Comparison of ENCODE assay signal across 19 cellular contexts in the genomic region with DNA sequence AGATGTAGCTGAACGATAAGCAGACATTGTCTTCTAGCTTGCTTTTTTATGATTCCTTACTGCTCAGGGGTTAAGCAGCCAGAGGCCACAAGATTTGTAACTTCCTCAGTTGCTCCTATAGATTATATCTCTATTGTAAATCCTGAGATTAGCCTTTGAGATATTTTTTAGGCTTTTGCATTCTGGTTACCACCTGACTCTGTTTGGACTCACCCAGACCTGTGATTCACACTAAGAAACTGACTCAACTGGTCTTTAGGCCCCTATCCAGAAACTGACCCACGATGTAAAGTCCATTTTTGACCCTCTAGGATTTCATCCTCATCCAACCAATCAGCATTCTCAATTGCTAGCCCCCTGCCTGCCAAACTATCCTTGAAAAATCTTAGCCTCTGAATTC.
"Had no signal": no experiment of that assay in that cellular context is flagged by ENCODE, and none has a peak within 500 bp of the region (broad histone marks: within the 10 kb centered on the region; RNA-seq: fewer than 3 reads in every experiment).

No MANE protein-coding gene starts in this region.

- H3K27ac Mint-ChIP-seq: activated naive CD4-positive, alpha-beta T cell treated with anti-CD3 and anti-CD28 coated beads for 36 hours; memory B cell; stimulated activated memory B cell treated with anti-CD40 and anti-IgM and Interleukin-4, amounts not matched to agents 10 μg/mL and 1 μg/mL and 100 μg/mL, for 72 hours; T-helper 1 cell treated with Interleukin-12 subunit alpha and Interleukin-12 subunit beta and Interleukin-4 antibody, amounts not matched to agents 30 μg/mL and 1 μg/mL, for 36 hours had no signal

- H3K9me3 Mint-ChIP-seq: activated naive CD4-positive, alpha-beta T cell treated with anti-CD3 and anti-CD28 coated beads for 36 hours; nephron; stimulated activated memory B cell treated with anti-CD40 and anti-IgM and Interleukin-4, amounts not matched to agents 10 μg/mL and 1 μg/mL and 100 μg/mL, for 72 hours; T-helper 1 cell treated with Interleukin-12 subunit alpha and Interleukin-12 subunit beta and Interleukin-4 antibody, amounts not matched to agents 30 μg/mL and 1 μg/mL, for 36 hours had no signal

- H3K36me3 Mint-ChIP-seq: memory B cell; stimulated activated memory B cell treated with anti-CD40 and anti-IgM and Interleukin-4, amounts not matched to agents 10 μg/mL and 1 μg/mL and 100 μg/mL, for 72 hours had no signal

- H3K27ac ChIP-seq: cardiac muscle cell, gastrocnemius medialis, stomach, transverse colon had no signal

- H3K4me3 Mint-ChIP-seq: activated naive CD4-positive, alpha-beta T cell treated with anti-CD3 and anti-CD28 coated beads for 36 hours; memory B cell; nephron; stimulated activated memory B cell treated with anti-CD40 and anti-IgM and Interleukin-4, amounts not matched to agents 10 μg/mL and 1 μg/mL and 100 μg/mL, for 72 hours; T-helper 1 cell treated with Interleukin-12 subunit alpha and Interleukin-12 subunit beta and Interleukin-4 antibody, amounts not matched to agents 30 μg/mL and 1 μg/mL, for 36 hours had no signal

- H3K4me3 ChIP-seq: cardiac muscle cell, gastrocnemius medialis, stomach, transverse colon had no signal

- H3K9me3 ChIP-seq: gastrocnemius medialis, stomach, transverse colon had no signal

- H3K27me3 ChIP-seq: cardiac muscle cell, gastrocnemius medialis, stomach, transverse colon had no signal

- H3K4me1 Mint-ChIP-seq: memory B cell; nephron; stimulated activated memory B cell treated with anti-CD40 and anti-IgM and Interleukin-4, amounts not matched to agents 10 μg/mL and 1 μg/mL and 100 μg/mL, for 72 hours had no signal

- H3K4me1 ChIP-seq: gastrocnemius medialis, stomach, transverse colon had no signal

- DNase-seq: activated CD4-positive, alpha-beta T cell treated with anti-CD3 and anti-CD28 coated beads for 4 hours; activated CD4-positive, alpha-beta T cell treated with anti-CD3 and anti-CD28 coated beads, Interleukin-2, amount 50 U/mL, for 48 hours; activated CD4-positive, CD25-positive, alpha-beta regulatory T cell; activated CD8-positive, alpha-beta memory T cell treated with anti-CD3 and anti-CD28 coated beads, Interleukin-2, amount 50 U/mL, for 48 hours; activated naive CD4-positive, alpha-beta T cell treated with anti-CD3 and anti-CD28 coated beads for 36 hours; activated T-cell treated with anti-CD3 and anti-CD28 coated beads, Interleukin-2, amount 50 U/mL, for 48 hours; cortex of kidney; gastrocnemius medialis; hippocampal formation; posterior cingulate gyrus; small intestine; stimulated activated CD4-positive, alpha-beta T cell treated with anti-CD3 and anti-CD28 coated beads, Interleukin-15, amount 100 ng/mL, for 24 hours; stomach; transverse colon had no signal

- H3K36me3 ChIP-seq: cardiac muscle cell, gastrocnemius medialis, stomach, transverse colon had no signal

- H3K27me3 Mint-ChIP-seq: memory B cell; stimulated activated memory B cell treated with anti-CD40 and anti-IgM and Interleukin-4, amounts not matched to agents 10 μg/mL and 1 μg/mL and 100 μg/mL, for 72 hours had no signal
